11 cellular contexts compared by ENCODE assay signal in genomic region chr6:29751480-29751879, GRCh38. TPM values are rescaled to one million over a fixed set of nuclear protein-coding genes. Genes with fewer than 3 reads are reported as not detected.
DNase-seq lines count a peak whose midpoint lies in the region; ATAC-seq and TF ChIP-seq lines count a peak whose summit lies in the region.
"Had no signal": no experiment of that assay in that cellular context is flagged by ENCODE, and none has a peak within 500 bp of the region (broad histone marks: within the 10 kb centered on the region; RNA-seq: fewer than 3 reads in every experiment).

No MANE protein-coding gene starts in this region.

- no peak for TF ChIP-seq EP300 in gastroesophageal sphincter (IDR thresholded peaks at IDR 0.05)

- TF ChIP-seq POLR2A in gastroesophageal sphincter (IDR thresholded peaks at IDR 0.05): no peak

- H3K36me3 Mint-ChIP-seq in activated naive CD4-positive, alpha-beta T cell treated with anti-CD3 and anti-CD28 coated beads for 36 hours (ENCODE audit: low read depth): no peaks in the 10 kb centered on the region
- no peaks in the 10 kb centered on the region for H3K36me3 Mint-ChIP-seq in T-helper 17 cell (ENCODE audit: low read depth)
- H3K36me3 Mint-ChIP-seq in stimulated activated effector memory CD8-positive, alpha-beta T cell treated with anti-CD3 and anti-CD28 coated beads, Interleukin-12 subunit alpha, Interleukin-12 subunit beta, amount 100 ng/mL, for 72 hours: peaks cover 14% of the 10 kb centered on the region

- H3K4me1 Mint-ChIP-seq in activated naive CD4-positive, alpha-beta T cell treated with anti-CD3 and anti-CD28 coated beads for 36 hours (ENCODE audit: low read depth): peaks cover 20% of the 10 kb centered on the region
- peaks cover 48% of the 10 kb centered on the region for H3K4me1 Mint-ChIP-seq in T-helper 17 cell
- peaks cover 59% of the 10 kb centered on the region for H3K4me1 Mint-ChIP-seq in stimulated activated effector memory CD8-positive, alpha-beta T cell treated with anti-CD3 and anti-CD28 coated beads, Interleukin-12 subunit alpha, Interleukin-12 subunit beta, amount 100 ng/mL, for 72 hours

- H3K27me3 ChIP-seq in gastroesophageal sphincter: peaks cover 6% of the 10 kb centered on the region

- 78 to 91% methylated on average over 3 of the region's 3 CpGs for WGBS in gastroesophageal sphincter (ENCODE audit: low coverage in 1 of 2), 2 donors

- CTCF ChIA-PET in activated naive CD4-positive, alpha-beta T cell treated with anti-CD3 and anti-CD28 coated beads for 36 hours (lab: Charles Lee): interaction anchor here (0.6 to 4.2 kb wide), 11 partner anchors 9 to 213 kb away, joined by 3 to 19 read pairs (median 5); no protein-coding TSS in a partner anchor

- ATAC-seq in T-helper 17 cell (no peak), gastroesophageal sphincter (no peak), GM18502 (IDR thresholded peaks at IDR 0.05; ENCODE audit: poor library complexity, unreplicated experiment) (no peak)
- ATAC-seq in stimulated activated effector memory CD8-positive, alpha-beta T cell treated with anti-CD3 and anti-CD28 coated beads, Interleukin-12 subunit alpha, Interleukin-12 subunit beta, amount 100 ng/mL, for 72 hours: no peak

- H3K4me1 ChIP-seq in gastroesophageal sphincter: peaks cover 0 to 43% (median 20%) of the 10 kb centered on the region in 3 donors

- no peak for DNase-seq in activated naive CD4-positive, alpha-beta T cell treated with anti-CD3 and anti-CD28 coated beads for 36 hours
- DNase-seq in activated naive CD4-positive, alpha-beta T cell treated with anti-CD3 and anti-CD28 coated beads, Interleukin-2, amount 50 U/mL, for 16 hours: no peak
- DNase-seq in T-helper 17 cell (no peak), COLO668 (lab: John Stamatoyannopoulos, UW; ENCODE audit: unreplicated experiment) (no peak)
- no peak for DNase-seq in stimulated activated effector memory CD8-positive, alpha-beta T cell treated with anti-CD3 and anti-CD28 coated beads, Interleukin-12 subunit alpha, Interleukin-12 subunit beta, amount 100 ng/mL, for 72 hours (ENCODE audit: low spot score in 2 of 2)
- no peak for DNase-seq in stimulated activated CD4-positive, alpha-beta T cell treated with anti-CD3 and anti-CD28 coated beads, Interleukin-4, amount 100 ng/mL, for 1 hour
- DNase-seq: activated CD4-positive, alpha-beta T cell treated with anti-CD3 and anti-CD28 coated beads for 4 hours; AML-193; brain microvascular endothelial cell had no signal

- H3K4me3 ChIP-seq in gastroesophageal sphincter: peak overlapping the region in 1 of 2 donors; percentile 72

- H3K9me3 Mint-ChIP-seq in activated naive CD4-positive, alpha-beta T cell treated with anti-CD3 and anti-CD28 coated beads for 36 hours: no peaks in the 10 kb centered on the region
- H3K9me3 Mint-ChIP-seq in stimulated activated effector memory CD8-positive, alpha-beta T cell treated with anti-CD3 and anti-CD28 coated beads, Interleukin-12 subunit alpha, Interleukin-12 subunit beta, amount 100 ng/mL, for 72 hours: no peaks in the 10 kb centered on the region

- no peaks in the 10 kb centered on the region for H3K27me3 Mint-ChIP-seq in activated naive CD4-positive, alpha-beta T cell treated with anti-CD3 and anti-CD28 coated beads for 36 hours (ENCODE audit: low read depth)
- H3K27me3 Mint-ChIP-seq in T-helper 17 cell: peaks cover 14% of the 10 kb centered on the region

- intact Hi-C loops in activated naive CD4-positive, alpha-beta T cell treated with anti-CD3 and anti-CD28 coated beads for 36 hours (cut with micrococcal nuclease): loop anchor here (5.0 kb wide), 1 partner anchor 86 kb away; no protein-coding TSS in a partner anchor

- TF ChIP-seq CTCF in gastroesophageal sphincter (IDR thresholded peaks at IDR 0.05): no peak

- peak overlapping the region in 3 of 4 donors; percentile 89 to 95 (median 91) for H3K27ac ChIP-seq in gastroesophageal sphincter
- H3K27ac ChIP-seq: brain microvascular endothelial cell had no signal

- H3K27ac Mint-ChIP-seq in activated naive CD4-positive, alpha-beta T cell treated with anti-CD3 and anti-CD28 coated beads for 36 hours: no peak overlapping the region
- H3K27ac Mint-ChIP-seq in T-helper 17 cell: no peak overlapping the region
- peak overlapping the region; percentile 88 for H3K27ac Mint-ChIP-seq in stimulated activated effector memory CD8-positive, alpha-beta T cell treated with anti-CD3 and anti-CD28 coated beads, Interleukin-12 subunit alpha, Interleukin-12 subunit beta, amount 100 ng/mL, for 72 hours

- H3K36me3 ChIP-seq in gastroesophageal sphincter: no peaks in the 10 kb centered on the region
- H3K36me3 ChIP-seq: brain microvascular endothelial cell had no signal

- H3K4me3 Mint-ChIP-seq in activated naive CD4-positive, alpha-beta T cell treated with anti-CD3 and anti-CD28 coated beads for 36 hours: peak overlapping the region; percentile 86
- peak overlapping the region; percentile 28 for H3K4me3 Mint-ChIP-seq in T-helper 17 cell
- H3K4me3 Mint-ChIP-seq in stimulated activated effector memory CD8-positive, alpha-beta T cell treated with anti-CD3 and anti-CD28 coated beads, Interleukin-12 subunit alpha, Interleukin-12 subunit beta, amount 100 ng/mL, for 72 hours: peak overlapping the region; percentile 91

- H3K9me3 ChIP-seq in T-helper 17 cell (ENCODE audit: control insufficient read depth, low read length, poor library complexity, severe bottlenecking) (no peaks in the 10 kb centered on the region), gastroesophageal sphincter (no peaks in the 10 kb centered on the region)

RNA-seq across cellular contexts. Expression of gene HLA-F, which starts 28.2 kb away (rescaled TPM):
- 100 to 1,000 TPM; 282 to 310 TPM for total RNA-seq in activated naive CD4-positive, alpha-beta T cell treated with anti-CD3 and anti-CD28 coated beads for 36 hours
- total RNA-seq in T-helper 17 cell (100 to 1,000 TPM; 629 to 717 TPM), gastroesophageal sphincter (10 to 100 TPM; 39.2 to 73.0 (median 46.4) TPM)

Comparison
In these comparisons a context has a peak if more than half of its experiments do, and no peak if none do; other contexts are left out.
1. H3K4me3 Mint-ChIP-seq: peak in every context shown above with its lines; median percentile 91 in stimulated activated effector memory CD8-positive, alpha-beta T cell treated with anti-CD3 and anti-CD28 coated beads, Interleukin-12 subunit alpha, Interleukin-12 subunit beta, amount 100 ng/mL, for 72 hours; 86 in activated naive CD4-positive, alpha-beta T cell treated with anti-CD3 and anti-CD28 coated beads for 36 hours; 28 in T-helper 17 cell.